ENCODE assay signal across 24 cellular contexts in the genomic region with DNA sequence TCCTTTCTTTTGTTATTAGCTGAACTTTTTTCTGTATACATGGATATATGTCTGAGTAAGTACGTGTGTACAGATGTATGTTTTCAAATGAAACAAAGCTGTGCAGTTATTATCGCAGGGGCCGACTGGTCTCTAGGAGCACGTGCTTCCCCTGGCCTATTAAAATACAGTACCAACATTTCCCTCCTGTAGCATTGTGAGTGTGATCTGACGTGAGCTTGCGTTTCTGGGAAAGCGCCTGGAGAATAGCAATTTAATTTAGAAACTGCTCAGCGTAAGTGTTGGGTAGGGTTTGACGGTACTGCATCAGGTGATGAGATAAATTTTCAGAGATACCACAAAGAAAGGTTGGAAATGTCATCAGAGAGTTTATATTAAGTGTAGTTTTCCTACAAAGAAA.
"Had no signal": no experiment of that assay in that cellular context is flagged by ENCODE, and none has a peak within 500 bp of the region (broad histone marks: within the 10 kb centered on the region; RNA-seq: fewer than 3 reads in every experiment).

No MANE protein-coding gene starts in this region.

- FAIRE-seq: colon, kidney had no signal

- H3K27ac ChIP-seq: dorsolateral prefrontal cortex, gastrocnemius medialis, left lung, parathyroid adenoma, right atrium auricular region, spleen, testis, tibial artery had no signal

- H3K4me3 Mint-ChIP-seq: naive B cell; natural killer cell treated with Interleukin-12 subunit alpha and Interleukin-12 subunit beta and Interleukin-15 and Interleukin-18, amount 100 ng/mL, for 72 hours; neural crest cell; stimulated activated memory B cell treated with anti-CD40 and anti-IgM and Interleukin-4, amounts not matched to agents 10 μg/mL and 1 μg/mL and 100 μg/mL, for 72 hours; type B pancreatic cell had no signal

- H3K36me3 ChIP-seq: gastrocnemius medialis, left lung, right atrium auricular region, spleen, tibial artery had no signal

- DNase-seq: dorsolateral prefrontal cortex; effector CD4-positive, alpha-beta T cell; foreskin fibroblast; gastrocnemius medialis; head of caudate nucleus; kidney; left lung; mammary epithelial cell; naive B cell; spleen; stimulated activated CD4-positive, alpha-beta T cell treated with anti-CD3 and anti-CD28 coated beads, Interleukin-4, amount 100 ng/mL, for 4 hours; stimulated activated naive CD8-positive, alpha-beta T cell treated with anti-CD3 and anti-CD28 coated beads, Interleukin-15, Interleukin-2, amounts not matched to agents 100 U/mL and 50 U/mL, for 24 hours; substantia nigra; testis; tibial artery had no signal

- H3K4me1 Mint-ChIP-seq: naive B cell; neural crest cell; stimulated activated memory B cell treated with anti-CD40 and anti-IgM and Interleukin-4, amounts not matched to agents 10 μg/mL and 1 μg/mL and 100 μg/mL, for 72 hours had no signal

- H3K9me3 Mint-ChIP-seq: natural killer cell treated with Interleukin-12 subunit alpha and Interleukin-12 subunit beta and Interleukin-15 and Interleukin-18, amount 100 ng/mL, for 72 hours; neural crest cell; stimulated activated memory B cell treated with anti-CD40 and anti-IgM and Interleukin-4, amounts not matched to agents 10 μg/mL and 1 μg/mL and 100 μg/mL, for 72 hours; type B pancreatic cell had no signal

- H3K36me3 Mint-ChIP-seq: naive B cell; natural killer cell treated with Interleukin-12 subunit alpha and Interleukin-12 subunit beta and Interleukin-15 and Interleukin-18, amount 100 ng/mL, for 72 hours; stimulated activated memory B cell treated with anti-CD40 and anti-IgM and Interleukin-4, amounts not matched to agents 10 μg/mL and 1 μg/mL and 100 μg/mL, for 72 hours; type B pancreatic cell had no signal

- H3K4me1 ChIP-seq: gastrocnemius medialis, left lung, parathyroid adenoma, right atrium auricular region, spleen, testis, tibial artery had no signal

- H3K4me3 ChIP-seq: dorsolateral prefrontal cortex, gastrocnemius medialis, left lung, right atrium auricular region, spleen, testis, tibial artery had no signal

- H3K27me3 ChIP-seq: gastrocnemius medialis, right atrium auricular region, testis, tibial artery had no signal

- H3K9ac ChIP-seq: parathyroid adenoma had no signal

- ATAC-seq: gastrocnemius medialis; left lung; natural killer cell treated with Interleukin-12 subunit alpha and Interleukin-12 subunit beta and Interleukin-15 and Interleukin-18, amount 100 ng/mL, for 72 hours; sciatic nerve; stimulated activated memory B cell treated with anti-CD40 and anti-IgM and Interleukin-4, amounts not matched to agents 10 μg/mL and 1 μg/mL and 100 μg/mL, for 72 hours; stimulated activated naive CD8-positive, alpha-beta T cell treated with anti-CD3 and anti-CD28 coated beads, Interleukin-15, Interleukin-2, amounts not matched to agents 100 U/mL and 50 U/mL, for 24 hours had no signal

- H3K27ac Mint-ChIP-seq: naive B cell; natural killer cell treated with Interleukin-12 subunit alpha and Interleukin-12 subunit beta and Interleukin-15 and Interleukin-18, amount 100 ng/mL, for 72 hours; progenitor cell of endocrine pancreas; stimulated activated memory B cell treated with anti-CD40 and anti-IgM and Interleukin-4, amounts not matched to agents 10 μg/mL and 1 μg/mL and 100 μg/mL, for 72 hours; type B pancreatic cell had no signal
